In genomic region chr7:100269306-100270046, GRCh38 we compare ENCODE assay signal across 16 cellular contexts. TPM values are rescaled to one million over a fixed set of nuclear protein-coding genes. Genes with fewer than 3 reads are reported as not detected.
DNase-seq lines count a peak whose midpoint lies in the region; TF ChIP-seq lines count a peak whose summit lies in the region.
"Not testable (repeated sequence)": the region's sequence is repeated elsewhere in the genome, so short reads cannot be mapped to it uniquely, and the experiment has no call there.
"Had no signal": no experiment of that assay in that cellular context is flagged by ENCODE, and none has a peak within 500 bp of the region (broad histone marks: within the 10 kb centered on the region; RNA-seq: fewer than 3 reads in every experiment).

No MANE protein-coding gene starts in this region.

- TF ChIP-seq CTCF in LNCaP clone FGC (IDR thresholded peaks at IDR 0.05; ENCODE audit: control insufficient read depth, extremely low read depth, insufficient read depth): 0 out of 2 replicates have a peak, but pooled peaks have one; percentile 6
- TF ChIP-seq CTCF in SK-N-SH (IDR thresholded peaks at IDR 0.05); mesothelial cell of epicardium (IDR thresholded peaks at IDR 0.05; ENCODE audit: unreplicated experiment); type B pancreatic cell (conservative IDR thresholded peaks at IDR 0.05): not testable (repeated sequence)

- H3K36me3 ChIP-seq in SK-N-SH (replicated peaks in 1 of 2; ENCODE audit: control insufficient read depth in 1 of 2, insufficient read depth in 2 of 2, low read length in 1 of 2); iPS-15b (ENCODE audit: control insufficient read depth, insufficient read depth, low read length): not testable (repeated sequence)

- not testable (repeated sequence) for H2AFZ ChIP-seq in SK-N-SH (ENCODE audit: low read depth)

- H3K4me1 Mint-ChIP-seq in mesothelial cell of epicardium (peaks cover 29% of the 10 kb centered on the region), type B pancreatic cell (ENCODE audit: unreplicated experiment) (peaks cover 32% of the 10 kb centered on the region)

- H3K9me3 ChIP-seq in SK-N-SH; iPS-15b (ENCODE audit: control insufficient read depth, insufficient read depth, low read length): not testable (repeated sequence)

- not testable (repeated sequence) for H3K9ac ChIP-seq in SK-N-SH; iPS-15b (ENCODE audit: low read depth, low read length)

- peak overlapping the region; percentile 100 for H3K4me2 ChIP-seq in SK-N-SH

- peaks cover 58% of the 10 kb centered on the region for H3K79me2 ChIP-seq in SK-N-SH (ENCODE audit: insufficient read depth)

- 81% methylated on average over 12 of the region's 14 CpGs for WGBS in SK-N-SH (ENCODE audit: low lambda C conversion rate)

- not testable (repeated sequence) for H3K9me2 ChIP-seq in SK-N-SH

- not testable (repeated sequence) for H3F3A ChIP-seq in SK-N-SH (replicated peaks; ENCODE audit: insufficient read depth)

- CTCF ChIA-PET in SK-N-SH (lab: Yijun Ruan, JAX): interaction anchor here (1.1 to 1.9 kb wide), 2 partner anchors 76 kb away, joined by 3 to 7 read pairs; no protein-coding TSS in a partner anchor

- peaks cover 42% of the 10 kb centered on the region for H4K20me1 ChIP-seq in SK-N-SH (ENCODE audit: insufficient read depth)

- not testable (repeated sequence) for TF ChIP-seq RAD21 in SK-N-SH (IDR thresholded peaks at IDR 0.05; ENCODE audit: low read length)

- not testable (repeated sequence) for H3K27me3 Mint-ChIP-seq in mesothelial cell of epicardium (ENCODE audit: low read depth); type B pancreatic cell

- H3K4me3 Mint-ChIP-seq in mesothelial cell of epicardium (peak overlapping the region; percentile 38), type B pancreatic cell (peak overlapping the region; percentile 82)

- peak; percentile 87 for DNase-seq in Caki2 (ENCODE audit: low read depth)
- DNase-seq in LNCaP clone FGC (ENCODE audit: low read depth); SK-N-SH; mesothelial cell of epicardium (ENCODE audit: low spot score in 2 of 2, unreplicated experiment in 2 of 2); type B pancreatic cell (ENCODE audit: extremely low spot score, unreplicated experiment): not testable (repeated sequence)
- peak in 7 of 61 donors; percentile 3 to 37 (median 11) for DNase-seq in caudate nucleus (lab: John Stamatoyannopoulos, UW)
- peak; percentile 20 for DNase-seq in pons (ENCODE audit: low spot score)

- H3K9me3 Mint-ChIP-seq in mesothelial cell of epicardium, type B pancreatic cell: not testable (repeated sequence)

- not testable (repeated sequence) for H3K27ac ChIP-seq in SK-N-SH (ENCODE audit: low read depth in 2 of 2, low read length in 1 of 2)
- H3K27ac ChIP-seq in caudate nucleus (ENCODE audit: low read depth, low read length): peak overlapping the region; percentile 16

- H3K4me3 ChIP-seq in LNCaP clone FGC (ENCODE audit: low read depth, low read length): not testable (repeated sequence)
- H3K4me3 ChIP-seq in SK-N-SH (ENCODE audit: low read depth in 2 of 2, low read length in 1 of 2) (peak overlapping the region in 1 of 2 experiments; percentile 77; a peak in 2 of 4 replicates), iPS-15b (ENCODE audit: low read depth, low read length) (peak overlapping the region; percentile 11)

- not testable (repeated sequence) for H3K27ac Mint-ChIP-seq in mesothelial cell of epicardium
- peak overlapping the region; percentile 90 for H3K27ac Mint-ChIP-seq in type B pancreatic cell

- not testable (repeated sequence) for H3K4me1 ChIP-seq in SK-N-SH (ENCODE audit: control insufficient read depth in 1 of 2, insufficient read depth in 2 of 2, low read depth in 1 of 2, low read length in 1 of 2); iPS-15b (ENCODE audit: control insufficient read depth, insufficient read depth, low read length)

- in situ Hi-C loops in Caki2 (cut with HindIII; ENCODE audit: low pct_unique_long_range_greater_than_20kb, low sequenced_read_pairs): not testable (repeated sequence)

- not testable (repeated sequence) for TF ChIP-seq EP300 in SK-N-SH (IDR thresholded peaks at IDR 0.05; ENCODE audit: borderline replicate concordance in 1 of 2, low read depth in 1 of 2, low read length in 1 of 2)

- POLR2A ChIA-PET in SK-N-SH (lab: Yijun Ruan, JAX): not testable (repeated sequence)

- H3K27me3 ChIP-seq in SK-N-SH (ENCODE audit: insufficient read depth); iPS-15b (ENCODE audit: control insufficient read depth, insufficient read depth, low read length): not testable (repeated sequence)

- H3K36me3 Mint-ChIP-seq in mesothelial cell of epicardium, type B pancreatic cell: not testable (repeated sequence)

RNA-seq across cellular contexts. Expression of gene SPDYE3, which starts 38.0 kb away (rescaled TPM):
- total RNA-seq in Caki2 (2014; rRNA removed; shearing (Covaris generic); ENCODE audit: low replicate concordance): not detected in 2 replicates
- not detected in 2 replicates for polyA plus RNA-seq in SK-N-SH (2012; rRNA removed)
- not detected in 2 replicates for polyA plus RNA-seq in SK-N-SH (2012; cell fraction: cytosol; rRNA removed)
- polyA plus RNA-seq in SK-N-SH (2012; cell fraction: nucleus; rRNA removed): not detected in 2 replicates
- total RNA-seq in mesothelial cell of epicardium (not detected in 3 replicates), type B pancreatic cell (ENCODE audit: low replicate concordance) (not detected in 2 replicates)
- total RNA-seq: activated CD8-positive, alpha-beta memory T cell treated with anti-CD3 and anti-CD28 coated beads for 36 hours; activated naive CD8-positive, alpha-beta T cell treated with anti-CD3 and anti-CD28 coated beads for 36 hours; CD8-positive, alpha-beta memory T cell; heart left ventricle; MCF 10A; posterior vena cava; thyroid gland had no signal
- polyA plus RNA-seq: keratinocyte had no signal

RNA-seq across cellular contexts. Expression of gene PVRIG, which starts 49.7 kb away (rescaled TPM):
- 1.4 TPM in 1 of 2 replicates, not detected in the other for total RNA-seq in Caki2 (2014; rRNA removed; shearing (Covaris generic); ENCODE audit: low replicate concordance)
- polyA plus RNA-seq in SK-N-SH (2012; rRNA removed): not detected in 2 replicates
- not detected in 2 replicates for polyA plus RNA-seq in SK-N-SH (2012; cell fraction: cytosol; rRNA removed)
- not detected in 2 replicates for polyA plus RNA-seq in SK-N-SH (2012; cell fraction: nucleus; rRNA removed)
- total RNA-seq in mesothelial cell of epicardium: not detected in 3 replicates
- not detected in 2 replicates for total RNA-seq in type B pancreatic cell (ENCODE audit: low replicate concordance)
- total RNA-seq: MCF 10A had no signal
